8 cellular contexts compared by ENCODE assay signal in genomic region chr19:48391100-48392005, GRCh38.
DNase-seq lines count a peak whose midpoint lies in the region; ATAC-seq, FAIRE-seq and TF ChIP-seq lines count a peak whose summit lies in the region.

Gene KDELR1 (minus strand): TSS chr19:48391551. CDS start chr19:48391358, 193 bp downstream.

- peak; percentile 88 for FAIRE-seq in G401.6 (lab: Jason Lieb, UNC)

- peak; percentile 92 for TF ChIP-seq CTCF in choroid plexus epithelial cell (conservative IDR thresholded peaks at IDR 0.05; ENCODE audit: low read depth, low read length)

- ATAC-seq in HG02588 (IDR thresholded peaks at IDR 0.05; ENCODE audit: unreplicated experiment) = peak; percentile 64

- H3K4me3 ChIP-seq in choroid plexus epithelial cell (ENCODE audit: low read depth, low read length) = peak within 1 kb of the TSS; percentile 96

- DNase-seq in NCI-H2171 (lab: John Stamatoyannopoulos, UW) (peak; percentile 55), choroid plexus epithelial cell (ENCODE audit: low read depth) (peak; percentile 76), kidney glomerular epithelial cell (lab: John Stamatoyannopoulos, UW) (peak; percentile 35), NCI-H2107 treated with DMSO at 0.1 percent for 48 hours (lab: John Stamatoyannopoulos, UW; ENCODE audit: unreplicated experiment) (no peak)
- peak; percentile 60 for DNase-seq in activated CD4-positive, alpha-beta T cell treated with anti-CD3 and anti-CD28 coated beads for 1 hour
- peak; percentile 73 for DNase-seq in stimulated activated CD4-positive, alpha-beta T cell treated with anti-CD3 and anti-CD28 coated beads, Interleukin-15, amount 100 ng/mL, for 24 hours
